In genomic region chr1:200916152-200916551, GRCh38 we compare ENCODE assay signal across 19 cellular contexts. TPM values are rescaled to one million over a fixed set of nuclear protein-coding genes. Genes with fewer than 3 reads are reported as not detected.
DNase-seq lines count a peak whose midpoint lies in the region; ATAC-seq, FAIRE-seq and TF ChIP-seq lines count a peak whose summit lies in the region.
"Had no signal": no experiment of that assay in that cellular context is flagged by ENCODE, and none has a peak within 500 bp of the region (broad histone marks: within the 10 kb centered on the region; RNA-seq: fewer than 3 reads in every experiment).

No MANE protein-coding gene starts in this region.

- FAIRE-seq in bronchial epithelial cell (lab: Jason Lieb, UNC) = no peak
- FAIRE-seq: H54 had no signal

- TF ChIP-seq CTCF in 22Rv1 (IDR thresholded peaks at IDR 0.05) = peak; percentile 50
- TF ChIP-seq CTCF in GM13977 (IDR thresholded peaks at IDR 0.05; ENCODE audit: extremely low read depth, insufficient read depth, missing control alignments) = peak; percentile 16
- peak; percentile 47 for TF ChIP-seq CTCF in bronchial epithelial cell (IDR thresholded peaks at IDR 0.05; ENCODE audit: insufficient read depth, low read length, severe bottlenecking)

- peak; percentile 4 for ATAC-seq in left colon
- no peak for ATAC-seq in HG03521 (IDR thresholded peaks at IDR 0.05; ENCODE audit: unreplicated experiment)
- no peak for ATAC-seq in left lobe of liver
- ATAC-seq in HG03095 (IDR thresholded peaks at IDR 0.05; ENCODE audit: unreplicated experiment) = no peak
- ATAC-seq: activated T-cell treated with anti-CD3 and anti-CD28 coated beads, Interleukin-2, amount 50 U/mL, for 72 hours had no signal

- H3K4me3 ChIP-seq in bronchial epithelial cell (ENCODE audit: low read depth, low read length) = no peak overlapping the region
- H3K4me3 ChIP-seq: adrenal gland had no signal

- H3K36me3 ChIP-seq in bronchial epithelial cell (ENCODE audit: control insufficient read depth, insufficient read depth, low read length) = peaks cover 14% of the 10 kb centered on the region
- H3K36me3 ChIP-seq: adrenal gland had no signal

- no peak overlapping the region for H3K27ac ChIP-seq in 22Rv1
- H3K27ac ChIP-seq: adrenal gland had no signal

- intact Hi-C loops in left colon (cut with DNase I, micrococcal nuclease) = no loop called here

- no peaks in the 10 kb centered on the region for H3K27me3 ChIP-seq in bronchial epithelial cell (ENCODE audit: control insufficient read depth, insufficient read depth, low read length)
- H3K27me3 ChIP-seq: adrenal gland had no signal

- DNase-seq in GM13977 (ENCODE audit: low spot score) = no peak
- no peak for DNase-seq in bronchial epithelial cell (ENCODE audit: low read depth)
- no peak for DNase-seq in left colon
- no peak for DNase-seq in left lobe of liver (ENCODE audit: low spot score)
- no peak for DNase-seq in germinal center (ENCODE audit: low spot score)
- DNase-seq: activated CD4-positive, alpha-beta memory T cell treated with anti-CD3 and anti-CD28 coated beads for 36 hours; activated T-cell treated with anti-CD3 and anti-CD28 coated beads, Interleukin-2, amount 50 U/mL, for 72 hours; adrenal gland; GDM1; NCI-H1417 treated with DMSO at 0.1 percent for 48 hours; NCI-H226; SK-N-SH had no signal

- in situ Hi-C loops in GM13977 (cut with MboI; ENCODE audit: low pct_unique_long_range_greater_than_20kb, low sequenced_read_pairs, unreplicated experiment) = no loop called here

RNA-seq across cellular contexts. Expression of gene INAVA, which starts 21.5 kb away (rescaled TPM):
- 28.7 and 39.7 TPM in 2 replicates for total RNA-seq in bronchial epithelial cell
- total RNA-seq in left colon = 100 to 1,000 TPM; 172 to 195 TPM
- 0.45 TPM for total RNA-seq in left lobe of liver
- total RNA-seq: activated CD4-positive, alpha-beta memory T cell treated with anti-CD3 and anti-CD28 coated beads for 36 hours; activated T-cell treated with anti-CD3 and anti-CD28 coated beads, Interleukin-2, amount 50 U/mL, for 72 hours; OCI-LY7; subcutaneous adipose tissue had no signal

RNA-seq across cellular contexts. Expression of gene GPR25, which starts 43.4 kb away (rescaled TPM):
- total RNA-seq in bronchial epithelial cell (not detected in 2 replicates), left colon (under 1 TPM in 1 of 2 donors, not detected in 1; 0.64 TPM), left lobe of liver (not detected)
- total RNA-seq: activated CD4-positive, alpha-beta memory T cell treated with anti-CD3 and anti-CD28 coated beads for 36 hours; activated T-cell treated with anti-CD3 and anti-CD28 coated beads, Interleukin-2, amount 50 U/mL, for 72 hours; glomerular endothelial cell; OCI-LY7; subcutaneous adipose tissue had no signal

Comparison
In these comparisons a context has a peak if more than half of its experiments do, and no peak if none do; other contexts are left out.
1. RNA of gene INAVA, which starts 21.5 kb away (total RNA-seq): 172 to 195 TPM in left colon and 28.7 to 39.7 TPM in bronchial epithelial cell; 0.45 TPM in left lobe of liver (single experiment); every median in the first group is over 10 times any median in the second.
2. Peak in every context shown above with its lines, with median percentiles within 50 percentile points of each other: CTCF ChIP-seq.